1 cellular context compared by ENCODE assay signal in the genomic region with DNA sequence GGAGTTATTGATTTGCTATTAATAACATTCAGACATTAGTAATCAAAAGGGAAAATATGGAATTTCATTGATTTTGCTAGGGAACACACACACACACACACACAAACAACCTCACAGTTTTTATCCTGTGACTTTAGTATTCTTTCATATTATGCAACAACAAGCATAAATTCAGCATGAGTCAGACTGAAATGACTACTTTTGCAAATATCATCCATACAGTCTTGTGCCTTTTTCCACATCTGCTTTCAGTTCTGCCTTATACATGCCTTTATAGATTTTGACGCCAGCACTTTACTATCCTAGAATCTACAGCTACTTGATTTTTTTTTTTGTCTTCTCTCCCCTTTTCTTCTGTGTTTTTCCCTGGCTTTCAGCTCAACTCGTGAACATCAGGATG.
TF ChIP-seq lines count a peak whose summit lies in the region.

No MANE protein-coding gene starts in this region.

TF ChIP-seq in GM12878, 131 proteins besides CTCF, POLR2A, EP300 and RAD21 (continued from another document):
- TF ChIP-seq, protein P1, sequence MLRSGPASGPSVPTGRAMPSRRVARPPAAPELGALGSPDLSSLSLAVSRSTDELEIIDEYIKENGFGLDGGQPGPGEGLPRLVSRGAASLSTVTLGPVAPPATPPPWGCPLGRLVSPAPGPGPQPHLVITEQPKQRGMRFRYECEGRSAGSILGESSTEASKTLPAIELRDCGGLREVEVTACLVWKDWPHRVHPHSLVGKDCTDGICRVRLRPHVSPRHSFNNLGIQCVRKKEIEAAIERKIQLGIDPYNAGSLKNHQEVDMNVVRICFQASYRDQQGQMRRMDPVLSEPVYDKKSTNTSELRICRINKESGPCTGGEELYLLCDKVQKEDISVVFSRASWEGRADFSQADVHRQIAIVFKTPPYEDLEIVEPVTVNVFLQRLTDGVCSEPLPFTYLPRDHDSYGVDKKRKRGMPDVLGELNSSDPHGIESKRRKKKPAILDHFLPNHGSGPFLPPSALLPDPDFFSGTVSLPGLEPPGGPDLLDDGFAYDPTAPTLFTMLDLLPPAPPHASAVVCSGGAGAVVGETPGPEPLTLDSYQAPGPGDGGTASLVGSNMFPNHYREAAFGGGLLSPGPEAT (IDR thresholded peaks at IDR 0.05; ENCODE audit: low read depth): 0 out of 2 replicates have a peak, but pooled peaks have one; percentile 20
- TF ChIP-seq BCL11A (IDR thresholded peaks at IDR 0.05; ENCODE audit: low read depth, low read length) (no peak), BHLHE40 (IDR thresholded peaks at IDR 0.05; ENCODE audit: borderline replicate concordance in 1 of 2, low read depth in 2 of 2, low read length in 1 of 2) (peak; percentile 18 to 41; a peak in 1 of 4 replicates), ATF7 (IDR thresholded peaks at IDR 0.05; ENCODE audit: low read depth) (0 out of 2 replicates have a peak, but pooled peaks have one; percentile 25), RUNX3 (IDR thresholded peaks at IDR 0.05; ENCODE audit: low read length) (peak; percentile 5; the same call in 1 of the 2 replicates), IKZF2 (IDR thresholded peaks at IDR 0.05) (peak; percentile 48; a peak in 3 of 4 replicates), HDGF (IDR thresholded peaks at IDR 0.05) (no peak)
